22 cellular contexts compared by ENCODE assay signal in the genomic region with DNA sequence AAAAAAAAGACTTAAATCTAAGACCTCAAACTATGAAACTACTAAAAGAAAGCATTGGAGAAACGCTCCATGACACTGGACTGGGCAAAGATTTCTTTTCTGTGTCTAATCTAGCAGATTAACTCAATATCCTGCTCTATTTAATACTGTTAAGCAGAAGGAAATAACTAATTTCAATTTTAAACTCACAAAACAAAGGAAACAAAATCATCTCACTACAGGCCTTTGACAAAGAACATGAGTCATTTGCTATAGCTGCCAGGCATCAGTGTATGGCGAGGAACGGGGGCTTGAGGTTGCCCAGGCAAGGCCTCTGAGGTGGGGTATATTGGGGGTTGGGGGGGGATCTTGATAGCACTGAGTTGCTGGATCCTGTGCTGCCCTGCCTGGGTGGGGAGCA. TPM values are rescaled to one million over a fixed set of nuclear protein-coding genes. Genes with fewer than 3 reads are reported as not detected.
"Had no signal": no experiment of that assay in that cellular context is flagged by ENCODE, and none has a peak within 500 bp of the region (broad histone marks: within the 10 kb centered on the region; RNA-seq: fewer than 3 reads in every experiment).

No MANE protein-coding gene starts in this region.

- H3K27ac ChIP-seq: colonic mucosa, dorsolateral prefrontal cortex, esophagus squamous epithelium, gastrocnemius medialis, heart right ventricle, left lung, lower lobe of right lung had no signal

- H3K9me3 Mint-ChIP-seq: dendritic cell treated with granulocyte-macrophage colony-stimulating factor and Interleukin-4, amounts not matched to agents 40 ng/mL and 50 ng/mL, for 4 days; memory B cell; naive thymus-derived CD4-positive, alpha-beta T cell had no signal

- H3K4me1 ChIP-seq: esophagus squamous epithelium, gastrocnemius medialis, left lung had no signal

- DNase-seq: colonic mucosa; cortex of kidney; dorsolateral prefrontal cortex; effector CD4-positive, alpha-beta T cell; effector memory CD4-positive, alpha-beta T cell; esophagus squamous epithelium; foreskin fibroblast; foreskin melanocyte; gastrocnemius medialis; glutamatergic neuron; head of caudate nucleus; heart right ventricle; hippocampal formation; left cardiac atrium; left lung; left ventricle myocardium superior; lower lobe of right lung; mesendoderm; midbrain; naive thymus-derived CD4-positive, alpha-beta T cell had no signal

- H3K27me3 ChIP-seq: colonic mucosa, dorsolateral prefrontal cortex, esophagus squamous epithelium, gastrocnemius medialis, heart right ventricle, left lung had no signal

- H3K27ac Mint-ChIP-seq: dendritic cell treated with granulocyte-macrophage colony-stimulating factor and Interleukin-4, amounts not matched to agents 40 ng/mL and 50 ng/mL, for 4 days; memory B cell; naive thymus-derived CD4-positive, alpha-beta T cell had no signal

- H3K4me3 Mint-ChIP-seq: dendritic cell treated with granulocyte-macrophage colony-stimulating factor and Interleukin-4, amounts not matched to agents 40 ng/mL and 50 ng/mL, for 4 days; memory B cell; naive thymus-derived CD4-positive, alpha-beta T cell had no signal

- H3K4me3 ChIP-seq: colonic mucosa, dorsolateral prefrontal cortex, esophagus squamous epithelium, gastrocnemius medialis, heart right ventricle, left lung, lower lobe of right lung had no signal

- ATAC-seq: gastrocnemius medialis; heart right ventricle; left cardiac atrium; left lung; left ventricle myocardium superior; lower lobe of right lung; naive thymus-derived CD4-positive, alpha-beta T cell had no signal

- H3K9me3 ChIP-seq: colonic mucosa, esophagus squamous epithelium, gastrocnemius medialis, heart right ventricle, left lung, lower lobe of right lung had no signal

- H3K27me3 Mint-ChIP-seq: dendritic cell treated with granulocyte-macrophage colony-stimulating factor and Interleukin-4, amounts not matched to agents 40 ng/mL and 50 ng/mL, for 4 days; memory B cell; naive thymus-derived CD4-positive, alpha-beta T cell had no signal

RNA-seq across cellular contexts. Expression of gene CDC20, which starts 51.8 kb away (rescaled TPM):
- polyA plus RNA-seq: naive thymus-derived CD4-positive, alpha-beta T cell had no signal
